In the genomic region with DNA sequence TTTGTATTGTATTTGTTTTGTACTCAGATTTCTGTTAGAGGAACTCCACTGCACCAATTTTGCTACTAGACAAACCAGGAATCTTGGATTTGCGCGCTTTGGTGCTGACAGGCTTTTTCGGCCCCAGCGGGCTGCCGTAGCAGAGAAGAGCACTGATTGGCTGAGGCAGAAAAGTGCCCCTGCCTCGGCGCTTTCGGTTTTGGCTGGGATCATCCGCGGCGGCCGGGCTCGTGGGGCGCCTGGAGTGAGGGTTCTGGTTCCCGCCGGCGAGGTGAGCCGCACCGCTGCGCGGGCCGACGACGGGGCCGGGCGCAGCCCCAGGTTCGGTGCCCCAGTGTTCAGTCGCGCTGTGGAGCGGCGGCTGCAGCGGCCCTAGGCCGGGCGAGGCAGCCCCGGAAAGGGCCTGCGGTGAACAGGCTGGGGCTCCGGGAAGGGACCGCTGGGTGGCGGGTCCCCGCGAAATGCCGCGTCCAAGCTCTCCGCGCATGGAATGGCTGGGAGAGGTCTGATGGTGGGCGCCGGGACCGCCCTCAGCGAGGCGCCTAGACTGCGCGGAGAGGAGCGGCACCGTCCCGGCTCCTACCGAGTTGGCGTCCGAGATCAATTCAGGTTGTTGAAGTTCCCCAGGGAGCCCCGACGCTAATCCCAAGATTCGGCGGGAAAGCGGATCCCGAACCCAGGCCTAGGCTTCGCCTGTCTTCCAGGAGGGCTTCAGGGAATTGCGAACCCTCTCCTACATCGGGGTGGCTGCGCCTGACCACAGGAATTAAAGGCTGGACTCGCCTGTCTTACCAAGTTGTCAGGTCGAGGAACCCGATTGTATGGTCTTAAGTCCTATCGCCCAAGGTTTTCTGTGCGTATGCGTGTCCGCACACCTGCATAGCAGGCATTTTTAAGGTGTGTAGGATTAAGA, we compare ENCODE assay signal across 8 cellular contexts. TPM values are rescaled to one million over a fixed set of nuclear protein-coding genes. Genes with fewer than 3 reads are reported as not detected.
DNase-seq lines count a peak whose midpoint lies in the region; ATAC-seq and TF ChIP-seq lines count a peak whose summit lies in the region.

A gene (plus strand): TSS at position 178 of the 913 bp plus-strand sequence. CDS start 7,204 bp downstream, outside the sequence.

- TF ChIP-seq POLR2A in NB4 (IDR thresholded peaks at IDR 0.05; ENCODE audit: extremely low read depth, insufficient read length) (peak; percentile 37), heart left ventricle (IDR thresholded peaks at IDR 0.05) (peak in 1 of 2 donors; percentile 74)

- CTCF ChIA-PET in T-cell (lab: Charles Lee), result no interaction called here

- no peaks in the 10 kb centered on the region for H3K27me3 Mint-ChIP-seq in T-cell

- H3K9me3 Mint-ChIP-seq in T-cell, result no peaks in the 10 kb centered on the region

- H3K36me3 Mint-ChIP-seq in T-cell, result no peaks in the 10 kb centered on the region

- H3K27me3 ChIP-seq in heart left ventricle (no peaks in the 10 kb centered on the region), upper lobe of right lung (no peaks in the 10 kb centered on the region)

- peak; percentile 58 for DNase-seq in GM12864 (ENCODE audit: low read depth)
- peak; percentile 56 for DNase-seq in HFF-Myc (ENCODE audit: extremely low read depth, low read depth)
- DNase-seq in NB4 (ENCODE audit: low read depth), result peak; percentile 84
- peak; percentile 58 to 83 (median 76) for DNase-seq in T-cell
- peak; percentile 91 to 93 (median 92) for DNase-seq in heart left ventricle
- DNase-seq in posterior vena cava (ENCODE audit: low spot score), result peak; percentile 96
- peak; percentile 93 for DNase-seq in upper lobe of right lung

- peak within 1 kb of the TSS; percentile 95 to 98 for H3K27ac Mint-ChIP-seq in T-cell

- intact Hi-C loops in heart left ventricle (cut with DNase I) (loop anchor here in 5 of 10 donors (2.0 to 10.0 kb wide), 5 partner anchors 62 to 241 kb away; a partner anchor contains a TSS), posterior vena cava (cut with DNase I) (no loop called here), upper lobe of right lung (cut with DNase I) (no loop called here)

- peak within 1 kb of the TSS; percentile 84 to 87 (median 87) for H3K4me3 Mint-ChIP-seq in T-cell

- POLR2A ChIA-PET in T-cell (lab: Charles Lee), result no interaction called here

- H3K9me3 ChIP-seq in heart left ventricle, result no peaks in the 10 kb centered on the region
- no peaks in the 10 kb centered on the region for H3K9me3 ChIP-seq in upper lobe of right lung

- H3K27ac ChIP-seq in adipose tissue (ENCODE audit: low read depth, low read length) (no peak within 1 kb of the TSS), heart left ventricle (peak within 1 kb of the TSS; percentile 77 to 95 (median 93)), upper lobe of right lung (peak within 1 kb of the TSS; percentile 91)

- ATAC-seq in T-cell (replicated peaks in 1 of 4) (peak; percentile 89 to 95 (median 92)), heart left ventricle (peak; percentile 95 to 99 (median 98)), upper lobe of right lung (peak; percentile 98)

- no peak for TF ChIP-seq CTCF in GM12864 (IDR thresholded peaks at IDR 0.05; ENCODE audit: low read depth, low read length, missing control alignments)
- TF ChIP-seq CTCF in HFF-Myc (IDR thresholded peaks at IDR 0.05; ENCODE audit: low read depth, low read length, missing control alignments), result no peak
- TF ChIP-seq CTCF in NB4 (IDR thresholded peaks at IDR 0.05; ENCODE audit: low read depth, low read length), result no peak
- TF ChIP-seq CTCF in heart left ventricle (IDR thresholded peaks at IDR 0.05), result peak in 6 of 12 donors; percentile 13 to 37 (median 28)
- no peak for TF ChIP-seq CTCF in upper lobe of right lung (IDR thresholded peaks at IDR 0.05)

- H3K36me3 ChIP-seq in heart left ventricle, result peaks cover 0 to 4% (median 0%) of the 10 kb centered on the region in 9 donors
- no peaks in the 10 kb centered on the region for H3K36me3 ChIP-seq in upper lobe of right lung

- H3K4me3 ChIP-seq in GM12864 (ENCODE audit: low read depth, low read length) (peak within 1 kb of the TSS; percentile 88), HFF-Myc (replicated peaks; ENCODE audit: low read depth, low read length) (peak within 1 kb of the TSS; percentile 68), NB4 (ENCODE audit: low read depth, low read length) (peak within 1 kb of the TSS; percentile 87), heart left ventricle (peak within 1 kb of the TSS; percentile 64 to 95 (median 88)), upper lobe of right lung (peak within 1 kb of the TSS; percentile 64)

- peaks cover 0 to 47% (median 39%) of the 10 kb centered on the region in 12 donors for H3K4me1 ChIP-seq in heart left ventricle
- peaks cover 46% of the 10 kb centered on the region for H3K4me1 ChIP-seq in upper lobe of right lung

- 0 to 1% (median 1%) methylated on average over 65 to 75 of the region's 75 CpGs for WGBS in adipose tissue, 3 donors
- WGBS in heart left ventricle, 4 donors, result 0 to 1% (median 1%) methylated on average over 59 to 75 of the region's 75 CpGs

- peaks cover 51 to 58% (median 54%) of the 10 kb centered on the region in 3 donors for H3K4me1 Mint-ChIP-seq in T-cell

RNA-seq across cellular contexts. Expression of the gene that starts here (rescaled TPM):
- total RNA-seq in T-cell (10 to 100 TPM; 23.1 to 52.0 (median 45.2) TPM), heart left ventricle (10 to 100 TPM in 8 of 9 donors, 1 to 10 TPM in 1; 9.9 to 18.5 (median 12.1) TPM), posterior vena cava (10 to 100 TPM; 16.3 to 25.6 TPM), upper lobe of right lung (31.8 TPM)
- polyA plus RNA-seq in adipose tissue (10 to 100 TPM; 26.8 to 73.2 (median 63.5) TPM), heart left ventricle (10 to 100 TPM; 10.7 to 28.3 TPM)
